8 cellular contexts compared by ENCODE assay signal in genomic region chr5:173331956-173332479, GRCh38. TPM values are rescaled to one million over a fixed set of nuclear protein-coding genes. Genes with fewer than 3 reads are reported as not detected.
A peak's percentile ranks its signal among the peaks of the same experiment; 100 is the strongest.
DNase-seq lines count a peak whose midpoint lies in the region; ATAC-seq and TF ChIP-seq lines count a peak whose summit lies in the region.

No MANE protein-coding gene starts in this region.

- TF ChIP-seq CTCF in BJ (IDR thresholded peaks at IDR 0.05; ENCODE audit: insufficient read depth, low read depth, low read length) (peak; percentile 89), dorsolateral prefrontal cortex (IDR thresholded peaks at IDR 0.05 in 54 of 56, conservative IDR thresholded peaks at IDR 0.05 in 2 of 56; ENCODE audit: low read depth in 1 of 56, partially characterized antibody in 56 of 56) (peak; percentile 49 to 95 (median 87))

- POLR2A ChIA-PET in BJ (lab: Charles Lee) = no interaction called here
- POLR2A ChIA-PET in activated CD4-positive, alpha-beta T cell treated with anti-CD3 and anti-CD28 coated beads, Interleukin-2, amount 10 ng/mL, durations not matched to agents 7 days and 5 days (lab: Charles Lee) = interaction anchor here (0.6 to 0.8 kb wide), 3 partner anchors 16 to 348 kb away, joined by 3 to 5 read pairs (median 3); partner anchors contain the start of gene ATP6V0E1

- no peaks in the 10 kb centered on the region for H3K9me3 Mint-ChIP-seq in activated CD4-positive, alpha-beta T cell treated with anti-CD3 and anti-CD28 coated beads, Interleukin-2, amount 10 ng/mL, durations not matched to agents 7 days and 5 days
- H3K9me3 Mint-ChIP-seq in memory B cell = no peaks in the 10 kb centered on the region

- intact Hi-C loops in dorsolateral prefrontal cortex (cut with DNase I) = loop anchor here (1.0 to 10.0 kb wide), 4 partner anchors 37 to 163 kb away; no protein-coding TSS in a partner anchor

- no peak overlapping the region for H3K4me3 ChIP-seq in BJ (ENCODE audit: low read depth, low read length)
- H3K4me3 ChIP-seq in dorsolateral prefrontal cortex = no peak overlapping the region

- H3K36me3 Mint-ChIP-seq in activated CD4-positive, alpha-beta T cell treated with anti-CD3 and anti-CD28 coated beads, Interleukin-2, amount 10 ng/mL, durations not matched to agents 7 days and 5 days (ENCODE audit: low read depth) = peaks cover 4% of the 10 kb centered on the region
- H3K36me3 Mint-ChIP-seq in memory B cell = no peaks in the 10 kb centered on the region

- ATAC-seq in GM19043 (IDR thresholded peaks at IDR 0.05; ENCODE audit: low read depth, unreplicated experiment) (peak; percentile 54), HG03342 (IDR thresholded peaks at IDR 0.05; ENCODE audit: unreplicated experiment) (peak; percentile 77), memory B cell (ENCODE audit: low read depth) (peak; percentile 74)

- no peaks in the 10 kb centered on the region for H3K27me3 ChIP-seq in BJ (ENCODE audit: control insufficient read depth, insufficient read depth, low read length)
- H3K27me3 ChIP-seq in dorsolateral prefrontal cortex = peaks cover 0 to 47% (median 30%) of the 10 kb centered on the region in 45 donors

- H3K4me1 Mint-ChIP-seq in activated CD4-positive, alpha-beta T cell treated with anti-CD3 and anti-CD28 coated beads, Interleukin-2, amount 10 ng/mL, durations not matched to agents 7 days and 5 days = peaks cover 35% of the 10 kb centered on the region
- peaks cover 4% of the 10 kb centered on the region for H3K4me1 Mint-ChIP-seq in memory B cell

- CTCF ChIA-PET in BJ (lab: Yijun Ruan, JAX) = interaction anchor here (0.6 to 4.1 kb wide), 15 partner anchors 8 to 348 kb away, joined by 3 to 55 read pairs (median 4); partner anchors contain the start of gene ATP6V0E1
- CTCF ChIA-PET in activated CD4-positive, alpha-beta T cell treated with anti-CD3 and anti-CD28 coated beads, Interleukin-2, amount 10 ng/mL, durations not matched to agents 7 days and 5 days (lab: Charles Lee) = interaction anchor here (0.6 to 7.8 kb wide), 16 partner anchors 12 to 620 kb away, joined by 3 to 91 read pairs (median 3); partner anchors contain the start of gene RPL26L1

- H3K27ac ChIP-seq in dorsolateral prefrontal cortex = no peak overlapping the region

- H3K27me3 Mint-ChIP-seq in activated CD4-positive, alpha-beta T cell treated with anti-CD3 and anti-CD28 coated beads, Interleukin-2, amount 10 ng/mL, durations not matched to agents 7 days and 5 days = peaks cover 26% of the 10 kb centered on the region
- peaks cover 26% of the 10 kb centered on the region for H3K27me3 Mint-ChIP-seq in memory B cell

- H3K36me3 ChIP-seq in BJ (ENCODE audit: control insufficient read depth, insufficient read depth, low read length) = peaks cover under 1% of the 10 kb centered on the region; the same call in 1 of the 2 replicates

- DNase-seq in BJ (ENCODE audit: low read depth) (no peak), NCI-H510A treated with DMSO at 0.1 percent for 48 hours (lab: John Stamatoyannopoulos, UW) (peak; percentile 11), dorsolateral prefrontal cortex (peak in 9 of 10 donors; percentile 67 to 84 (median 73)), memory B cell (ENCODE audit: low spot score in 2 of 2) (peak; percentile 25 to 38)
- DNase-seq in activated CD4-positive, alpha-beta T cell treated with anti-CD3 and anti-CD28 coated beads, Interleukin-2, amount 10 ng/mL, durations not matched to agents 7 days and 5 days = peak; percentile 93
- peak; percentile 14 to 49 for DNase-seq in stimulated activated CD8-positive, alpha-beta memory T cell treated with anti-CD3 and anti-CD28 coated beads, Interleukin-15, amount 100 ng/mL, for 4 hours (ENCODE audit: low read depth in 2 of 2)

- no peak overlapping the region for H3K4me3 Mint-ChIP-seq in activated CD4-positive, alpha-beta T cell treated with anti-CD3 and anti-CD28 coated beads, Interleukin-2, amount 10 ng/mL, durations not matched to agents 7 days and 5 days
- no peak overlapping the region for H3K4me3 Mint-ChIP-seq in memory B cell

- H3K27ac Mint-ChIP-seq in activated CD4-positive, alpha-beta T cell treated with anti-CD3 and anti-CD28 coated beads, Interleukin-2, amount 10 ng/mL, durations not matched to agents 7 days and 5 days = no peak overlapping the region
- H3K27ac Mint-ChIP-seq in memory B cell = no peak overlapping the region

RNA-seq across cellular contexts. Expression of gene STC2, which starts 3.8 kb away (rescaled TPM):
- polyA plus RNA-seq in BJ (2011; rRNA removed) = 168 and 181 TPM in 2 replicates
- polyA minus RNA-seq in BJ (2011; rRNA and poly(A)+ RNA removed) = 148 and 149 TPM in 2 replicates
- 10 to 100 TPM in 1 of 2 experiments, 1 to 10 TPM in 1; 8.9 to 11.7 TPM for total RNA-seq in activated CD4-positive, alpha-beta T cell treated with anti-CD3 and anti-CD28 coated beads, Interleukin-2, amount 10 ng/mL, durations not matched to agents 7 days and 5 days
- total RNA-seq in dorsolateral prefrontal cortex = 1 to 10 TPM in 93 of 120 experiments, under 1 TPM in 27; 0.25 to 8.7 (median 1.7) TPM
